Comparison of ENCODE assay signal across 8 cellular contexts in the genomic region with DNA sequence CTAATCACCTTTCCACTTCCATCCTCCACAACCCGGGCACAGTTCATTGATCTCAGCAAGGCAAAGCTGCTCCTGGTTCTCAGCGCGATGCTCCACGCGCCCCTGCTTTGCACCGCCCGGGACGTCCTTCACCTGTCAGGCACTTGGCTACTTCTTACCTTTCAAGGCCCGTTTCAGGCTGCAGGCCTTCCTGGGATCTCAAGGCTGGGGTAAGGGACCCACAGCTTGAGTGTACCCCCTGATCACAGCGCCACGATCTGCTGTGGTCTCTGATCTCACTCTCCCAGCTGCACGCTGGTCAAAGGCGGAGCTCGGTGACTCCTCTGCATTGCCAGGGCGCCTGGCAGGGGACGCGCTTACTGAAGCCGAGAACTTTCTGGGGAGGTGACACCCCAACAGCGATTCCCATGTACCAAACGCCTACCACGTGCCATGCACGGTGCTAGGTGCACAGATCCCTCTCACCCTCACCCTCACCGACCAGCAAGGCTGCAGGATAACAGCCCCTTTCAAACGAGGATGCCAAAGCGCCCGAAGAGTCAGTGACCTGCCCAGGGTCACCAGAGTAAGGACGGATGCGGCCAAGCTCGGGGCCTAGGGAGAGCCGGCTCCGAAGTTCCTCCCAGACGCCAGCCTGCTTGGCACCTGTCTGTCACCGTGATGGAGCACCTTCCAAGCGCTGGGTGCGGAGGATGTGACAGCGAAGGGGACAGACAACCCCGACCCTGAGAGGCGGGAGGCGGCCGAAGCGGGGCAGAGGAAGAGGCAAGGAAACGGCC. TPM values are rescaled to one million over a fixed set of nuclear protein-coding genes. Genes with fewer than 3 reads are reported as not detected.
DNase-seq lines count a peak whose midpoint lies in the region; ATAC-seq, FAIRE-seq and TF ChIP-seq lines count a peak whose summit lies in the region.

No MANE protein-coding gene starts in this region.

- 1% methylated on average over 34 to 42 of the region's 42 CpGs for WGBS in pancreas, 2 donors
- 7% methylated on average over 31 of the region's 42 CpGs; no CpG with 5 or more reads in 1 of the 2 donors for WGBS in transverse colon (ENCODE audit: low coverage in 1 of 2), 2 donors

- peak overlapping the region; percentile 79 to 96 (median 85) for H3K4me3 ChIP-seq in Peyer's patch
- H3K4me3 ChIP-seq in pancreas = peak overlapping the region; percentile 76 to 93 (median 88)
- H3K4me3 ChIP-seq in transverse colon = peak overlapping the region; percentile 59 to 90 (median 83)

- peak; percentile 39 for ATAC-seq in GM18909 (IDR thresholded peaks at IDR 0.05; ENCODE audit: poor library complexity, unreplicated experiment)
- ATAC-seq in HG03159 (IDR thresholded peaks at IDR 0.05; ENCODE audit: unreplicated experiment) = peak; percentile 35
- ATAC-seq in activated naive CD4-positive, alpha-beta T cell treated with anti-CD3 and anti-CD28 coated beads, Interleukin-2, amount 50 U/mL, for 72 hours = peak; percentile 30 to 43
- ATAC-seq in pancreas = peak; percentile 35 to 51 (median 42)

- H3K36me3 ChIP-seq in Peyer's patch (peaks cover 0 to 8% (median 0%) of the 10 kb centered on the region in 3 donors), pancreas (no peaks in the 10 kb centered on the region), transverse colon (no peaks in the 10 kb centered on the region)

- peak overlapping the region in 1 of 2 donors; percentile 96 for H3K27ac Mint-ChIP-seq in activated naive CD4-positive, alpha-beta T cell treated with anti-CD3 and anti-CD28 coated beads, Interleukin-2, amount 50 U/mL, for 72 hours

- in situ Hi-C loops in transverse colon (cut with MboI; ENCODE audit: low pct_ligation_motif_present in 1 of 4, low pct_unique_long_range_greater_than_20kb in 1 of 4, low sequenced_read_pairs in 3 of 4) = no loop called here

- TF ChIP-seq CTCF in Peyer's patch (IDR thresholded peaks at IDR 0.05) (no peak), pancreas (IDR thresholded peaks at IDR 0.05) (no peak), transverse colon (IDR thresholded peaks at IDR 0.05) (no peak)

- TF ChIP-seq EP300 in transverse colon (IDR thresholded peaks at IDR 0.05; ENCODE audit: low read depth) = no peak

- peaks cover 21 to 30% of the 10 kb centered on the region in 2 donors for H3K36me3 Mint-ChIP-seq in activated naive CD4-positive, alpha-beta T cell treated with anti-CD3 and anti-CD28 coated beads, Interleukin-2, amount 50 U/mL, for 72 hours

- H3K27me3 ChIP-seq in Peyer's patch (no peaks in the 10 kb centered on the region), pancreas (no peaks in the 10 kb centered on the region), transverse colon (no peaks in the 10 kb centered on the region)

- TF ChIP-seq POLR2A in Peyer's patch (IDR thresholded peaks at IDR 0.05) = no peak
- no peak for TF ChIP-seq POLR2A in transverse colon (IDR thresholded peaks at IDR 0.05)

- H3K27ac ChIP-seq in Peyer's patch (peak overlapping the region; percentile 84 to 98 (median 94)), pancreas (peak overlapping the region; percentile 51 to 78 (median 64)), transverse colon (peak overlapping the region; percentile 90 to 98 (median 96))

- peak; percentile 22 to 29 for DNase-seq in AML-193 (lab: John Stamatoyannopoulos, UW)
- peak; percentile 48 to 69 (median 65) for DNase-seq in Peyer's patch
- peak; percentile 59 to 70 for DNase-seq in activated naive CD4-positive, alpha-beta T cell treated with anti-CD3 and anti-CD28 coated beads, Interleukin-2, amount 50 U/mL, for 72 hours (ENCODE audit: low spot score in 2 of 2)
- peak; percentile 84 for DNase-seq in cardiac septum (ENCODE audit: low spot score)
- DNase-seq in pancreas = peak; percentile 21 to 74 (median 50)
- DNase-seq in transverse colon = peak; percentile 45

- H3K9me3 ChIP-seq in Peyer's patch = no peaks in the 10 kb centered on the region
- H3K9me3 ChIP-seq in pancreas = no peaks in the 10 kb centered on the region
- H3K9me3 ChIP-seq in transverse colon = no peaks in the 10 kb centered on the region

- FAIRE-seq in pancreas (lab: Jason Lieb, UNC) = no peak

- intact Hi-C loops in cardiac septum (cut with DNase I) = loop anchor here (2.0 to 5.0 kb wide), 2 partner anchors 215 to 280 kb away; partner anchors contain the start of gene ASAP2
- intact Hi-C loops in pancreas (cut with DNase I) = no loop called here
- intact Hi-C loops in transverse colon (cut with DNase I; ENCODE audit: low total_unique reads) = no loop called here

- H3K9me3 Mint-ChIP-seq in activated naive CD4-positive, alpha-beta T cell treated with anti-CD3 and anti-CD28 coated beads, Interleukin-2, amount 50 U/mL, for 72 hours = no peaks in the 10 kb centered on the region

- peaks cover 0 to 25% (median 4%) of the 10 kb centered on the region in 4 donors for H3K4me1 ChIP-seq in Peyer's patch
- peaks cover 6 to 11% (median 6%) of the 10 kb centered on the region in 3 donors for H3K4me1 ChIP-seq in pancreas
- peaks cover 11 to 34% (median 24%) of the 10 kb centered on the region in 4 donors for H3K4me1 ChIP-seq in transverse colon

RNA-seq across cellular contexts. Expression of gene ITGB1BP1, which starts 0.8 kb away (rescaled TPM):
- 10 to 100 TPM; 22.8 to 46.2 (median 29.2) TPM for total RNA-seq in Peyer's patch
- 100 to 1,000 TPM; 101 to 173 TPM for total RNA-seq in activated naive CD4-positive, alpha-beta T cell treated with anti-CD3 and anti-CD28 coated beads, Interleukin-2, amount 50 U/mL, for 72 hours
- 160 TPM for total RNA-seq in cardiac septum
- 10 to 100 TPM; 10.8 to 30.6 (median 18.9) TPM for total RNA-seq in pancreas
- 10 to 100 TPM; 27.2 to 55.4 TPM for polyA plus RNA-seq in pancreas
- 10 to 100 TPM; 10.7 to 27.7 (median 21.7) TPM for total RNA-seq in transverse colon

RNA-seq across cellular contexts. Expression of gene CPSF3, which starts 0.9 kb away (rescaled TPM):
- total RNA-seq in Peyer's patch = 10 to 100 TPM; 20.1 to 57.8 (median 32.0) TPM
- total RNA-seq in activated naive CD4-positive, alpha-beta T cell treated with anti-CD3 and anti-CD28 coated beads, Interleukin-2, amount 50 U/mL, for 72 hours = 10 to 100 TPM; 55.8 to 63.3 TPM
- total RNA-seq in cardiac septum = 17.1 TPM
- total RNA-seq in pancreas = 10 to 100 TPM in 4 of 6 donors, 1 to 10 TPM in 2; 7.0 to 13.2 (median 11.6) TPM
- polyA plus RNA-seq in pancreas = 10 to 100 TPM in 1 of 2 donors, 1 to 10 TPM in 1; 5.7 to 10.6 TPM
- 100 to 1,000 TPM in 1 of 4 donors, 10 to 100 TPM in 3; 17.6 to 173 (median 22.2) TPM for total RNA-seq in transverse colon

RNA-seq across cellular contexts. Expression of gene IAH1, which starts 51.8 kb away (rescaled TPM):
- total RNA-seq in Peyer's patch (10 to 100 TPM; 39.2 to 59.4 (median 43.5) TPM), cardiac septum (92.0 TPM), pancreas (10 to 100 TPM; 12.2 to 22.7 (median 16.1) TPM), transverse colon (10 to 100 TPM; 19.1 to 50.1 (median 40.1) TPM)
- 10 to 100 TPM; 65.8 TPM for total RNA-seq in activated naive CD4-positive, alpha-beta T cell treated with anti-CD3 and anti-CD28 coated beads, Interleukin-2, amount 50 U/mL, for 72 hours
- 10 to 100 TPM; 33.4 to 37.7 TPM for polyA plus RNA-seq in pancreas

Comparison
In these comparisons a context has a peak if more than half of its experiments do, and no peak if none do; other contexts are left out.
1. Peak in every context shown above with its lines: DNase-seq, ATAC-seq, H3K4me3 ChIP-seq and H3K27ac ChIP-seq.
2. DNase-seq: peak in every context shown above with its lines; median percentile 84 in cardiac septum; 65 in Peyer's patch; 64 in activated naive CD4-positive, alpha-beta T cell treated with anti-CD3 and anti-CD28 coated beads, Interleukin-2, amount 50 U/mL, for 72 hours; 50 in pancreas; 45 in transverse colon; 26 in AML-193.